In the genomic region with DNA sequence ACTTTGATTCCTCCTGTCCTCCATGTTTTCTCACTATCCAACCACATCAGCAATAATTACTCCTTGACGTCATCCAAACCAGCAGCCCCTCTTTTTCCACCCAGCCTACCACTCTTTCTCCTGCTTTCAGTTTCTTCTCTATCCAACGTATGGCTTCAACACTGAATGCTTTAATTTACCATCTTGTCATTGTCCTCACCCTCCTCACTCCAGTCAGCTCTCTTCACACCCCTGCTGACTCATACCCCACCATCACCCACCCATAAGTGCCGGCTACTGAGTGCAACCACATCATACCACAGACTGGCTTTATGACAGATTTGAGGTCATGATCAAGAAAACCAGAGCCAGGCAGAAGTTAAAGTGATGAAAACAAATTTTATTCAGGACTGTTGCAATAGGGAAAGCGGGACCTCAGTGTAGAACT, we compare ENCODE assay signal across 9 cellular contexts. TPM values are rescaled to one million over a fixed set of nuclear protein-coding genes. Genes with fewer than 3 reads are reported as not detected.
DNase-seq lines count a peak whose midpoint lies in the region; ATAC-seq lines count a peak whose summit lies in the region.
"Had no signal": no experiment of that assay in that cellular context is flagged by ENCODE, and none has a peak within 500 bp of the region (broad histone marks: within the 10 kb centered on the region; RNA-seq: fewer than 3 reads in every experiment).

No MANE protein-coding gene starts in this region.

- no peaks in the 10 kb centered on the region for H3K4me1 ChIP-seq in right cardiac atrium (ENCODE audit: control insufficient read depth, insufficient read depth, low read length)

- no peaks in the 10 kb centered on the region for H3K9me3 ChIP-seq in right cardiac atrium (ENCODE audit: control insufficient read depth, low read length)

- WGBS in right cardiac atrium, result 71% methylated on average over 4 of the region's 4 CpGs

- no peak overlapping the region for H3K27ac ChIP-seq in right cardiac atrium (ENCODE audit: low read length)

- H3K27me3 ChIP-seq in right cardiac atrium (ENCODE audit: control insufficient read depth, insufficient read depth), result no peaks in the 10 kb centered on the region

- ATAC-seq in HG03342 (IDR thresholded peaks at IDR 0.05; ENCODE audit: unreplicated experiment) (peak; percentile 61), left ventricle myocardium superior (no peak), right cardiac atrium (no peak)

- H3K4me3 ChIP-seq in right cardiac atrium (ENCODE audit: low read length), result no peak overlapping the region

- DNase-seq in GM04504 (ENCODE audit: low read depth) (peak; percentile 69), renal cortical epithelial cell (ENCODE audit: low read depth) (peak; percentile 85), left ventricle myocardium superior (no peak), kidney glomerular epithelial cell (lab: John Stamatoyannopoulos, UW) (no peak), right cardiac atrium (no peak), NCI-H1436 treated with DMSO at 0.1 percent for 48 hours (lab: John Stamatoyannopoulos, UW) (no peak)
- peak; percentile 75 to 76 for DNase-seq in activated T-cell treated with anti-CD3 and anti-CD28 coated beads, Interleukin-2, amount 50 U/mL, for 48 hours

- intact Hi-C loops in left ventricle myocardium superior (cut with micrococcal nuclease) (no loop called here), right cardiac atrium (cut with DNase I) (no loop called here)

RNA-seq across cellular contexts. Expression of a gene that starts 9.8 kb away (rescaled TPM):
- 419 and 635 TPM in 2 replicates for total RNA-seq in renal cortical epithelial cell
- 117 TPM for total RNA-seq in left ventricle myocardium superior
- 100 to 1,000 TPM; 145 to 218 (median 167) TPM for total RNA-seq in right cardiac atrium
- 168 TPM for polyA plus RNA-seq in right cardiac atrium

RNA-seq across cellular contexts. Expression of a gene that starts 58.4 kb away (rescaled TPM):
- total RNA-seq in renal cortical epithelial cell (0.30 and 0.69 TPM in 2 replicates), left ventricle myocardium superior (not detected), right cardiac atrium (under 1 TPM in 1 of 4 donors, not detected in 3; 0.12 TPM)
- polyA plus RNA-seq in right cardiac atrium, result 0.07 TPM
- total RNA-seq: T-helper 2 cell treated with Interferon-gamma antibody and Interleukin-4, amounts not matched to agents 100 ng/mL and 5 ng/mL, for 36 hours had no signal

Comparison
In these comparisons a context has a peak if more than half of its experiments do, and no peak if none do; other contexts are left out.
1. DNase-seq: peak in GM04504 (single experiment), activated T-cell treated with anti-CD3 and anti-CD28 coated beads, Interleukin-2, amount 50 U/mL, for 48 hours (2 of 2) and renal cortical epithelial cell (single experiment); none in left ventricle myocardium superior (single experiment), kidney glomerular epithelial cell (single experiment), right cardiac atrium (0 of 3) and NCI-H1436 treated with DMSO at 0.1 percent for 48 hours (single experiment).